9 cellular contexts compared by ENCODE assay signal in the genomic region with DNA sequence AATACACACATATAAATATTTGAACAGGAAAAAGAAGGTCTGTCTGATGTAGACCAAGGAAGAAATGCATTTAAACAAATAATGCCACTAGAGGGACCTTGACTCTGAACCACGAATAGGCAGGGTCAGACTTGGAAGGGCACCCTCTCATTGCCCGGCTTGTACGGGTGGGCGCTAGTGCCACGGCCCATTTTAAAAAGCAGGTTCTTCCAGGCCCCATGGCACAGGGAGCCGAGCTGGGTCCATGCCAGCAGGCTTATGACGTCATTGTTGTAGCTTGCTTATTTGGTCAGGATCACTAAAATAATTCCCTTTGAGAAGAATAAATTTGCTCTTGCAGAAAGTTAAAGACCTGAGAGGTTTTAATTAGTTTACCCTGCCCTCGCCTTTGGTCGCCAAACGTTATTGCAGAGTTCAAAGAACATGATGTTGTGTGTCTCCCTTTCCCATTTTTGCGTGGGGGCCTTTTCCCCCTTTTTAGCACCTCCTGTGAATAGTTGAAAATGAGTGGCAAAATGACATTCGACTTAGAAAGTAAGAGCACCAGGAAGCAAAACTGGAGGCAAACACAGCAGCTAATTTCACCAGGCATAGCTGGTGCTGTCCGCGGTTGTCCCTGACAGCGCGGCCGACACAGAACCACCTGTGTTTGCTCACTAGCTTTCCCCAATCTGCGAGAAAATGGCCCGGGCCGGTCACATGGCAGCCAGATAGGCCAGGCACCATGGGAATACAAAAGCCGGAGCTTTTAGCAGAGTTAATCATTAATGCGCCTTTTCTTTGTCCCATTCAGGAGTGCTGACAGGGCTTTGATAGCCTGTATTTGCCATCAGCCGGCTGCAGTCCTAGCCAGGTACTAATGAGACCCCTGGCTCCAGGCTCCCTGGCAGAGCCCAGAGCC.
DNase-seq lines count a peak whose midpoint lies in the region; ATAC-seq, FAIRE-seq and TF ChIP-seq lines count a peak whose summit lies in the region.
"Had no signal": no experiment of that assay in that cellular context is flagged by ENCODE, and none has a peak within 500 bp of the region (broad histone marks: within the 10 kb centered on the region; RNA-seq: fewer than 3 reads in every experiment).

No MANE protein-coding gene starts in this region.

- peaks cover 1% of the 10 kb centered on the region for H3K27me3 Mint-ChIP-seq in endothelial cell (ENCODE audit: unreplicated experiment)
- peaks cover 6% of the 10 kb centered on the region for H3K27me3 Mint-ChIP-seq in osteocyte (ENCODE audit: unreplicated experiment)

- H3K4me3 Mint-ChIP-seq in endothelial cell (ENCODE audit: unreplicated experiment) (no peak overlapping the region), osteocyte (ENCODE audit: unreplicated experiment) (no peak overlapping the region)

- intact Hi-C loops in pancreas (cut with DNase I), result loop anchor here in 1 of 3 donors (5.0 kb wide), 1 partner anchor 87 kb away; no protein-coding TSS in a partner anchor

- H3K9me3 Mint-ChIP-seq in endothelial cell (ENCODE audit: unreplicated experiment) (no peaks in the 10 kb centered on the region), osteocyte (ENCODE audit: unreplicated experiment) (no peaks in the 10 kb centered on the region)

- H3K36me3 Mint-ChIP-seq in endothelial cell (ENCODE audit: low read depth, unreplicated experiment), result no peaks in the 10 kb centered on the region
- H3K36me3 Mint-ChIP-seq in osteocyte (ENCODE audit: unreplicated experiment), result no peaks in the 10 kb centered on the region

- peaks cover 32 to 43% (median 38%) of the 10 kb centered on the region in 3 donors for H3K4me1 ChIP-seq in pancreas

- H3K27ac Mint-ChIP-seq in endothelial cell (ENCODE audit: unreplicated experiment) (no peak overlapping the region), osteocyte (ENCODE audit: unreplicated experiment) (no peak overlapping the region)

- H3K36me3 ChIP-seq in pancreas, result no peaks in the 10 kb centered on the region

- peak; percentile 23 for FAIRE-seq in pancreas (lab: Jason Lieb, UNC)

- no peaks in the 10 kb centered on the region for H3K4me1 Mint-ChIP-seq in endothelial cell (ENCODE audit: unreplicated experiment)
- H3K4me1 Mint-ChIP-seq in osteocyte (ENCODE audit: unreplicated experiment), result no peaks in the 10 kb centered on the region

- peak overlapping the region; percentile 85 to 96 (median 96) for H3K27ac ChIP-seq in pancreas

- H3K27me3 ChIP-seq in pancreas, result no peaks in the 10 kb centered on the region

- 8 to 14% methylated on average over 23 of the region's 23 CpGs for WGBS in pancreas, 2 donors

- ATAC-seq in pancreas (peak; percentile 89 to 95 (median 94)), GM21381 (IDR thresholded peaks at IDR 0.05; ENCODE audit: unreplicated experiment) (no peak)

- H3K9me3 ChIP-seq in pancreas, result no peaks in the 10 kb centered on the region

- DNase-seq in HuH-7 (ENCODE audit: low spot score) (peak; percentile 89), NCI-H526 (lab: John Stamatoyannopoulos, UW) (peak; percentile 90 to 96), endothelial cell (ENCODE audit: low spot score) (no peak), pancreas (peak; percentile 89 to 98 (median 96)), HPDE6-E6E7 (ENCODE audit: extremely low spot score) (no peak), osteocyte (ENCODE audit: extremely low spot score, unreplicated experiment) (no peak), GDM1 (lab: John Stamatoyannopoulos, UW) (no peak)
- DNase-seq: stimulated activated naive CD4-positive, alpha-beta T cell had no signal

- TF ChIP-seq CTCF in endothelial cell (IDR thresholded peaks at IDR 0.05; ENCODE audit: unreplicated experiment) (peak; percentile 10), pancreas (IDR thresholded peaks at IDR 0.05) (no peak), osteocyte (IDR thresholded peaks at IDR 0.05) (no peak)

- H3K4me3 ChIP-seq in pancreas, result peak overlapping the region in 2 of 4 donors; percentile 18 to 19

Comparison
In these comparisons a context has a peak if more than half of its experiments do, and no peak if none do; other contexts are left out.
1. DNase-seq: peak in HuH-7 (single experiment), NCI-H526 (2 of 2) and pancreas (6 of 6); none in endothelial cell (single experiment), HPDE6-E6E7 (single experiment), osteocyte (single experiment) and GDM1 (single experiment).